In genomic region chr11:29333993-29334780, GRCh38 we compare ENCODE assay signal across 9 cellular contexts.
DNase-seq lines count a peak whose midpoint lies in the region; ATAC-seq and TF ChIP-seq lines count a peak whose summit lies in the region.
"Had no signal": no experiment of that assay in that cellular context is flagged by ENCODE, and none has a peak within 500 bp of the region (broad histone marks: within the 10 kb centered on the region; RNA-seq: fewer than 3 reads in every experiment).

No MANE protein-coding gene starts in this region.

- H3K9me3 Mint-ChIP-seq in activated naive CD8-positive, alpha-beta T cell treated with anti-CD3 and anti-CD28 coated beads, Interleukin-2, amount 50 U/mL, for 24 hours = no peaks in the 10 kb centered on the region

- no peak overlapping the region for H3K27ac ChIP-seq in uterus

- intact Hi-C loops in uterus (cut with DNase I; ENCODE audit: low total_unique reads) = no loop called here

- no peak overlapping the region for H3K27ac Mint-ChIP-seq in activated naive CD8-positive, alpha-beta T cell treated with anti-CD3 and anti-CD28 coated beads, Interleukin-2, amount 50 U/mL, for 24 hours

- no peaks in the 10 kb centered on the region for H3K9me3 ChIP-seq in uterus

- DNase-seq in AG09319 (ENCODE audit: extremely low read depth, low read depth) (no peak), NCI-H1092 treated with DMSO at 0.1 percent for 48 hours (lab: John Stamatoyannopoulos, UW) (peak; percentile 28), astrocyte of the spinal cord (ENCODE audit: low read depth, low spot score) (peak; percentile 83), midbrain (lab: John Stamatoyannopoulos, UW) (peak; percentile 42), uterus (no peak)
- DNase-seq in activated naive CD8-positive, alpha-beta T cell treated with anti-CD3 and anti-CD28 coated beads, Interleukin-2, amount 50 U/mL, for 24 hours = no peak
- DNase-seq: left cardiac atrium had no signal

- no peaks in the 10 kb centered on the region for H3K27me3 Mint-ChIP-seq in activated naive CD8-positive, alpha-beta T cell treated with anti-CD3 and anti-CD28 coated beads, Interleukin-2, amount 50 U/mL, for 24 hours

- ATAC-seq in GM18519 (IDR thresholded peaks at IDR 0.05; ENCODE audit: low FRiP score, unreplicated experiment) (peak; percentile 92), HG02852 (IDR thresholded peaks at IDR 0.05; ENCODE audit: unreplicated experiment) (peak; percentile 90)
- no peak for ATAC-seq in activated naive CD8-positive, alpha-beta T cell treated with anti-CD3 and anti-CD28 coated beads, Interleukin-2, amount 50 U/mL, for 24 hours

- H3K4me3 ChIP-seq in astrocyte of the spinal cord (ENCODE audit: low read depth, low read length) (no peak overlapping the region), uterus (no peak overlapping the region)

- no peaks in the 10 kb centered on the region for H3K4me1 Mint-ChIP-seq in activated naive CD8-positive, alpha-beta T cell treated with anti-CD3 and anti-CD28 coated beads, Interleukin-2, amount 50 U/mL, for 24 hours

- no peaks in the 10 kb centered on the region for H3K27me3 ChIP-seq in uterus

- no peak for TF ChIP-seq POLR2A in uterus (IDR thresholded peaks at IDR 0.05)

- no peaks in the 10 kb centered on the region for H3K36me3 Mint-ChIP-seq in activated naive CD8-positive, alpha-beta T cell treated with anti-CD3 and anti-CD28 coated beads, Interleukin-2, amount 50 U/mL, for 24 hours (ENCODE audit: low read depth)

- in situ Hi-C loops in astrocyte of the spinal cord (cut with HindIII; ENCODE audit: low sequenced_read_pairs) = loop anchor here (25.0 kb wide), 1 partner anchor 1622 kb away; the partner anchor contains the start of gene BDNF

- no peak overlapping the region for H3K4me3 Mint-ChIP-seq in activated naive CD8-positive, alpha-beta T cell treated with anti-CD3 and anti-CD28 coated beads, Interleukin-2, amount 50 U/mL, for 24 hours

- peak; percentile 47 for TF ChIP-seq CTCF in AG09319 (IDR thresholded peaks at IDR 0.05; ENCODE audit: low read depth, low read length)
- peak; percentile 43 for TF ChIP-seq CTCF in astrocyte of the spinal cord (IDR thresholded peaks at IDR 0.05; ENCODE audit: low read depth, low read length)
- TF ChIP-seq CTCF in uterus (IDR thresholded peaks at IDR 0.05) = peak in 1 of 4 experiments; percentile 17

- H3K4me1 ChIP-seq in uterus = no peaks in the 10 kb centered on the region

- H3K36me3 ChIP-seq in uterus = no peaks in the 10 kb centered on the region

Comparison
In these comparisons a context has a peak if more than half of its experiments do, and no peak if none do; other contexts are left out.
1. DNase-seq: peak in NCI-H1092 treated with DMSO at 0.1 percent for 48 hours (single experiment), astrocyte of the spinal cord (single experiment) and midbrain (single experiment); none in AG09319 (single experiment), activated naive CD8-positive, alpha-beta T cell treated with anti-CD3 and anti-CD28 coated beads, Interleukin-2, amount 50 U/mL, for 24 hours (single experiment) and uterus (0 of 2).